ENCODE assay signal across 30 cellular contexts in the genomic region with DNA sequence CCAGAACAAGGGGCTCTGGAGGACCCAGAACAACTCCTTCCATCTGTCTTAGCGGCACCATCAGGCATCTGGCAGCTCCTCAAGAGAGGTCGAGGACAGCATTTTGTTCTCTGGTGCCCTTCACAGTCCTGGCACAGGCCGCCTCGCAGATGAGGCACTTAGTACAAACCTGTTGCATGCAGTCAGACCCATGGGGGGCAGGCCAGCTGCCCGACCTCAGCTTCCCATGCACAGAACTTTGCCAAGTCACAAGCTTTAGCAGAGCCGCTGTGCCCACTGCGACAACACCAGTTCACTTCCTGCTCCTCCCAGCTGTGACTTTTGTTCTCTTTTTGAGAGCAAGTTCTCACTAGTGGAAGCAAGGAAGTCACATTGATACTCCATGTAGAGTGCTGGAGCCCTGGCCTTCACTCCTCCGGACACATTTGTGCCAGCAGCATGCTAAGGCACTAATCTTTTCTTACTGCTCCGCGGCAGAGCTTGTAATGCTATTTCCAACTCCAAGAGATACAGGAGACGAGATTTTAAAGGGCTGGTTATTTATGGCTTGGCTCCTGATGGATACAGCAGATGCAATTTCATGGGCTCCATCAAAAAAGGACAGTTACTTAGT. TPM values are rescaled to one million over a fixed set of nuclear protein-coding genes. Genes with fewer than 3 reads are reported as not detected.
"Had no signal": no experiment of that assay in that cellular context is flagged by ENCODE, and none has a peak within 500 bp of the region (broad histone marks: within the 10 kb centered on the region; RNA-seq: fewer than 3 reads in every experiment).

No MANE protein-coding gene starts in this region.

- H3K4me3 ChIP-seq: right lobe of liver, skin epidermis, testis had no signal

- DNase-seq: activated CD4-positive, alpha-beta T cell treated with anti-CD3 and anti-CD28 coated beads for 4 hours; activated CD4-positive, alpha-beta T cell treated with anti-CD3 and anti-CD28 coated beads, Interleukin-2, amount 50 U/mL, for 48 hours; activated naive CD4-positive, alpha-beta T cell treated with anti-CD3 and anti-CD28 coated beads for 36 hours; activated naive CD8-positive, alpha-beta T cell treated with anti-CD3 and anti-CD28 coated beads, Interleukin-2, amount 10 ng/mL, durations not matched to agents 7 days and 5 days; activated T-cell treated with anti-CD3 and anti-CD28 coated beads, Interleukin-2, amount 50 U/mL, for 48 hours; amniotic stem cell; cerebellar nuclear complex; cortex of kidney; foreskin fibroblast; mesenchymal stem cell; occipital lobe; right lobe of liver; stimulated activated CD4-positive, alpha-beta T cell treated with anti-CD3 and anti-CD28 coated beads, Interleukin-2, amount 100 ng/mL, for 24 hours; stimulated activated CD8-positive, alpha-beta memory T cell treated with anti-CD3 and anti-CD28 coated beads, Interleukin-4, amount 100 ng/mL, for 48 hours; stimulated activated naive CD4-positive, alpha-beta T cell; testis; trophoblast cell had no signal

- H3K9me3 Mint-ChIP-seq: activated naive CD4-positive, alpha-beta T cell treated with anti-CD3 and anti-CD28 coated beads for 36 hours; activated naive CD8-positive, alpha-beta T cell treated with anti-CD3 and anti-CD28 coated beads, Interleukin-2, amount 10 ng/mL, durations not matched to agents 7 days and 5 days had no signal

- ATAC-seq: right lobe of liver, SK-N-SH treated with all-trans-retinoic acid at 6 μM for 48 hours, WTC11 had no signal

- H3K4me1 Mint-ChIP-seq: activated naive CD8-positive, alpha-beta T cell treated with anti-CD3 and anti-CD28 coated beads, Interleukin-2, amount 10 ng/mL, durations not matched to agents 7 days and 5 days had no signal

- H3K27me3 ChIP-seq: right lobe of liver, testis had no signal

- H3K36me3 Mint-ChIP-seq: activated naive CD8-positive, alpha-beta T cell treated with anti-CD3 and anti-CD28 coated beads, Interleukin-2, amount 10 ng/mL, durations not matched to agents 7 days and 5 days; WTC11 had no signal

- H3K4me3 Mint-ChIP-seq: activated naive CD4-positive, alpha-beta T cell treated with anti-CD3 and anti-CD28 coated beads for 36 hours; activated naive CD8-positive, alpha-beta T cell treated with anti-CD3 and anti-CD28 coated beads, Interleukin-2, amount 10 ng/mL, durations not matched to agents 7 days and 5 days; WTC11 had no signal

- H3K27ac ChIP-seq: right lobe of liver, skin epidermis, testis had no signal

- FAIRE-seq: bronchial epithelial cell, endometrium had no signal

- H3K27ac Mint-ChIP-seq: activated naive CD4-positive, alpha-beta T cell treated with anti-CD3 and anti-CD28 coated beads for 36 hours; activated naive CD8-positive, alpha-beta T cell treated with anti-CD3 and anti-CD28 coated beads, Interleukin-2, amount 10 ng/mL, durations not matched to agents 7 days and 5 days; WTC11 had no signal

RNA-seq across cellular contexts. Expression of a gene that starts 44.6 kb away (rescaled TPM):
- total RNA-seq: activated CD8-positive, alpha-beta memory T cell treated with anti-CD3 and anti-CD28 coated beads for 36 hours; activated naive CD4-positive, alpha-beta T cell treated with anti-CD3 and anti-CD28 coated beads for 36 hours; activated naive CD8-positive, alpha-beta T cell treated with anti-CD3 and anti-CD28 coated beads, Interleukin-2, amount 10 ng/mL, durations not matched to agents 7 days and 5 days; bronchial epithelial cell; epithelial cell of proximal tubule; fibroblast of lung; kidney epithelial cell; lower leg skin; mononuclear cell; myocyte; occipital lobe; right lobe of liver; T-helper 2 cell treated with Interferon-gamma antibody and Interleukin-4, amounts not matched to agents 100 ng/mL and 5 ng/mL, for 36 hours; WTC11 had no signal
